27 cellular contexts compared by ENCODE assay signal in genomic region chr6:91691449-91691848, GRCh38.
"Had no signal": no experiment of that assay in that cellular context is flagged by ENCODE, and none has a peak within 500 bp of the region (broad histone marks: within the 10 kb centered on the region; RNA-seq: fewer than 3 reads in every experiment).

No MANE protein-coding gene starts in this region.

- H3K9me3 ChIP-seq: MG63 had no signal

- H3K36me3 Mint-ChIP-seq: activated naive CD8-positive, alpha-beta T cell; T-cell had no signal

- H3K4me3 Mint-ChIP-seq: activated CD4-positive, alpha-beta memory T cell treated with anti-CD3 and anti-CD28 coated beads, Interleukin-2, amount 10 ng/mL, durations not matched to agents 7 days and 5 days; activated naive CD4-positive, alpha-beta T cell treated with anti-CD3 and anti-CD28 coated beads for 36 hours; activated naive CD8-positive, alpha-beta T cell; activated T-helper 17 cell treated with anti-CD3 and anti-CD28 coated beads, Interleukin-2, amount 50 U/mL, for 72 hours; T-cell had no signal

- H3K9me3 Mint-ChIP-seq: activated CD4-positive, alpha-beta memory T cell treated with anti-CD3 and anti-CD28 coated beads, Interleukin-2, amount 10 ng/mL, durations not matched to agents 7 days and 5 days; activated naive CD4-positive, alpha-beta T cell treated with anti-CD3 and anti-CD28 coated beads for 36 hours; activated T-helper 17 cell treated with anti-CD3 and anti-CD28 coated beads, Interleukin-2, amount 50 U/mL, for 72 hours had no signal

- H3K4me3 ChIP-seq: cardiac muscle cell, MG63 had no signal

- H3K27ac Mint-ChIP-seq: activated CD4-positive, alpha-beta memory T cell treated with anti-CD3 and anti-CD28 coated beads, Interleukin-2, amount 10 ng/mL, durations not matched to agents 7 days and 5 days; activated naive CD4-positive, alpha-beta T cell treated with anti-CD3 and anti-CD28 coated beads for 36 hours; activated naive CD8-positive, alpha-beta T cell; activated T-helper 17 cell treated with anti-CD3 and anti-CD28 coated beads, Interleukin-2, amount 50 U/mL, for 72 hours; T-cell had no signal

- H3K27me3 Mint-ChIP-seq: activated CD4-positive, alpha-beta memory T cell treated with anti-CD3 and anti-CD28 coated beads, Interleukin-2, amount 10 ng/mL, durations not matched to agents 7 days and 5 days; activated naive CD8-positive, alpha-beta T cell; activated T-helper 17 cell treated with anti-CD3 and anti-CD28 coated beads, Interleukin-2, amount 50 U/mL, for 72 hours; T-cell had no signal

- H3K27ac ChIP-seq: brain microvascular endothelial cell, cardiac muscle cell, VCaP had no signal

- H3K36me3 ChIP-seq: brain microvascular endothelial cell, cardiac muscle cell, MG63 had no signal

- H3K27me3 ChIP-seq: brain microvascular endothelial cell, cardiac muscle cell, MG63 had no signal

- H3K4me1 Mint-ChIP-seq: activated CD4-positive, alpha-beta memory T cell treated with anti-CD3 and anti-CD28 coated beads, Interleukin-2, amount 10 ng/mL, durations not matched to agents 7 days and 5 days; activated T-helper 17 cell treated with anti-CD3 and anti-CD28 coated beads, Interleukin-2, amount 50 U/mL, for 72 hours; T-cell had no signal

- DNase-seq: activated CD4-positive, alpha-beta memory T cell treated with anti-CD3 and anti-CD28 coated beads, Interleukin-2, amount 10 ng/mL, durations not matched to agents 7 days and 5 days; activated CD4-positive, alpha-beta T cell treated with anti-CD3 and anti-CD28 coated beads, Interleukin-2, amount 50 U/mL, for 1 hour; activated CD4-positive, CD25-positive, alpha-beta regulatory T cell; activated gamma-delta T cell; activated naive CD4-positive, alpha-beta T cell treated with anti-CD3 and anti-CD28 coated beads for 36 hours; activated T-cell treated with anti-CD3 and anti-CD28 coated beads for 4 hours; activated T-cell treated with anti-CD3 and anti-CD28 coated beads, Interleukin-2, amount 50 U/mL, for 48 hours; brain microvascular endothelial cell; MG63; MV-4-11; NCI-H1092 treated with DMSO at 0.1 percent for 48 hours; NCI-H1417 treated with DMSO at 0.1 percent for 48 hours; NCI-H1694; NCI-H2029; NCI-H2107; NCI-H2171 treated with DMSO at 0.1 percent for 48 hours; NCI-H226; NCI-H526; NCI-H774; SIG-M5; T-cell; T-helper 2 cell; T1000 had no signal

- ATAC-seq: activated T-helper 17 cell treated with anti-CD3 and anti-CD28 coated beads, Interleukin-2, amount 50 U/mL, for 72 hours; T-cell had no signal
